Comparison of ENCODE assay signal across 1 cellular context in genomic region chr12:2845280-2845679, GRCh38.
TF ChIP-seq lines count a peak whose summit lies in the region.

No MANE protein-coding gene starts in this region.

TF ChIP-seq in IMR-90, 13 proteins besides CTCF, POLR2A, EP300 and RAD21:
- no peak for TF ChIP-seq MAFK (IDR thresholded peaks at IDR 0.05; ENCODE audit: low read depth, low read length)
- TF ChIP-seq RFX5 (IDR thresholded peaks at IDR 0.05; ENCODE audit: low read depth, low read length): no peak
- no peak for TF ChIP-seq CHD1 (IDR thresholded peaks at IDR 0.05; ENCODE audit: low read depth, low read length)
- TF ChIP-seq, protein P1, sequence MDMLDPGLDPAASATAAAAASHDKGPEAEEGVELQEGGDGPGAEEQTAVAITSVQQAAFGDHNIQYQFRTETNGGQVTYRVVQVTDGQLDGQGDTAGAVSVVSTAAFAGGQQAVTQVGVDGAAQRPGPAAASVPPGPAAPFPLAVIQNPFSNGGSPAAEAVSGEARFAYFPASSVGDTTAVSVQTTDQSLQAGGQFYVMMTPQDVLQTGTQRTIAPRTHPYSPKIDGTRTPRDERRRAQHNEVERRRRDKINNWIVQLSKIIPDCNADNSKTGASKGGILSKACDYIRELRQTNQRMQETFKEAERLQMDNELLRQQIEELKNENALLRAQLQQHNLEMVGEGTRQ (IDR thresholded peaks at IDR 0.05; ENCODE audit: low read depth, low read length): no peak
- 0 out of 2 replicates have a peak, but pooled peaks have one; percentile 26 for TF ChIP-seq MAZ (IDR thresholded peaks at IDR 0.05; ENCODE audit: borderline replicate concordance, low read depth, low read length)
- TF ChIP-seq ELK1 (IDR thresholded peaks at IDR 0.05; ENCODE audit: borderline replicate concordance, low read depth, low read length): no peak
- TF ChIP-seq CEBPB (IDR thresholded peaks at IDR 0.05; ENCODE audit: low read depth, low read length): peak; percentile 45; the same call in 1 of the 2 replicates
- TF ChIP-seq SMC3 (IDR thresholded peaks at IDR 0.05; ENCODE audit: low read depth, low read length): no peak
- 0 out of 2 replicates have a peak, but pooled peaks have one; percentile 15 for TF ChIP-seq BHLHE40 (IDR thresholded peaks at IDR 0.05; ENCODE audit: low read depth, low read length)
- TF ChIP-seq RCOR1 (IDR thresholded peaks at IDR 0.05; ENCODE audit: insufficient replicate concordance, low read length): no peak
- TF ChIP-seq FOS (IDR thresholded peaks at IDR 0.05; ENCODE audit: low read depth, low read length): no peak
- no peak for TF ChIP-seq MXI1 (IDR thresholded peaks at IDR 0.05; ENCODE audit: borderline replicate concordance, low read depth, low read length)
TF ChIP-seq in IMR-90: peak in this region for 3.
